10 cellular contexts compared by ENCODE assay signal in the genomic region with DNA sequence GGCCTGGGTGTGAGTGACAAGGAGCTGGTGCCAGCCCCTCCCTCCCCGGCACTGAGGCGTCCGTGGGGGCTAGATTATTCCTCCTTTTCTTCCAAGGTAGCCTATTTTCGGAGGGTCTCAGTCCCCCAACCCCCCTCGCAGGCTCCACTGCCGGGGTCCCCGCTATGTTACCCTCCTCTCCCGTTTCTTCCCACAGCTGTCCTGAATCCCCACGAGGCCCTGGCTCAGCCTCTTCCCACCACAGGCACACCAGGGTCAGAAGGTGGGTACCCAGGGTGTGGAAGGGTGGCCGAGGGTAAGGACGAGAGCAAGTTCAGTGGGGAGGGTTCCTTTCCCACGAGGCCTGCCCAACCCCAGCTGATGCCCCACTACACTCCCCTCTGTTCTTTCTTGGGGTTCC. TPM values are rescaled to one million over a fixed set of nuclear protein-coding genes. Genes with fewer than 3 reads are reported as not detected.
DNase-seq lines count a peak whose midpoint lies in the region; ATAC-seq, FAIRE-seq and TF ChIP-seq lines count a peak whose summit lies in the region.
"Had no signal": no experiment of that assay in that cellular context is flagged by ENCODE, and none has a peak within 500 bp of the region (broad histone marks: within the 10 kb centered on the region; RNA-seq: fewer than 3 reads in every experiment).

No MANE protein-coding gene starts in this region.

- H3K4me1 ChIP-seq in H9 (ENCODE audit: insufficient read depth, low read length) (no peaks in the 10 kb centered on the region; the same call in 1 of the 2 replicates), astrocyte (ENCODE audit: insufficient read depth, low read length) (peaks cover 2% of the 10 kb centered on the region), left lung (peaks cover 4 to 16% of the 10 kb centered on the region in 2 donors), spleen (peaks cover 13 to 55% (median 38%) of the 10 kb centered on the region in 6 donors)
- peaks cover 9% of the 10 kb centered on the region for H3K4me1 ChIP-seq in effector memory CD4-positive, alpha-beta T cell (ENCODE audit: control insufficient read depth, insufficient read depth, low read length, poor library complexity, severe bottlenecking)

- H2AK5ac ChIP-seq in H9 (ENCODE audit: insufficient read length, low read length) = no peak overlapping the region

- H3K18ac ChIP-seq in H9 (ENCODE audit: insufficient read length, low read depth, low read length) = no peak overlapping the region

- H4K91ac ChIP-seq in H9 (ENCODE audit: insufficient read length, low read depth, low read length) = no peak overlapping the region

- H3K27ac Mint-ChIP-seq in H9 = no peak overlapping the region
- H3K27ac Mint-ChIP-seq in astrocyte (ENCODE audit: unreplicated experiment) = no peak overlapping the region

- H2BK15ac ChIP-seq in H9 (ENCODE audit: low read depth, low read length) = no peak overlapping the region

- peaks cover 50% of the 10 kb centered on the region for H3K27me3 Mint-ChIP-seq in H9 (ENCODE audit: low read depth)
- H3K27me3 Mint-ChIP-seq in astrocyte (ENCODE audit: low read depth, unreplicated experiment) = peaks cover 17% of the 10 kb centered on the region

- H3K9me3 ChIP-seq in H9 (ENCODE audit: control insufficient read depth, low read depth, low read length) = no peaks in the 10 kb centered on the region
- H3K9me3 ChIP-seq in astrocyte (ENCODE audit: insufficient read depth, low read depth, low read length) = peaks cover 4% of the 10 kb centered on the region
- H3K9me3 ChIP-seq in left lung = no peaks in the 10 kb centered on the region
- no peaks in the 10 kb centered on the region for H3K9me3 ChIP-seq in spleen
- no peaks in the 10 kb centered on the region for H3K9me3 ChIP-seq in effector memory CD4-positive, alpha-beta T cell (ENCODE audit: control insufficient read depth, low read length)
- H3K9me3 ChIP-seq: SJSA1 had no signal

- H3K4me2 ChIP-seq in H9 (ENCODE audit: insufficient read depth, insufficient read length, low read length) (peak overlapping the region; percentile 67), astrocyte (ENCODE audit: low read length) (peak overlapping the region; percentile 85)

- H3K4ac ChIP-seq in H9 (ENCODE audit: low read depth, low read length) = no peak overlapping the region

- no peak for ATAC-seq in left lung

- no peak overlapping the region for H4K5ac ChIP-seq in H9 (ENCODE audit: insufficient read length, low read depth, low read length)

- TF ChIP-seq POLR2A in spleen (IDR thresholded peaks at IDR 0.05) = no peak

- intact Hi-C loops in left lung (cut with DNase I) (loop anchor here in 1 of 2 donors (5.0 kb wide), 1 partner anchor 39 kb away; no protein-coding TSS in a partner anchor), spleen (cut with DNase I; ENCODE audit: low total_unique reads) (loop anchor here (5.0 kb wide), 1 partner anchor 39 kb away; no protein-coding TSS in a partner anchor)

- peaks cover 0 to 1% (median 0%) of the 10 kb centered on the region in 3 experiments; a peak in 1 of 7 replicates for H3K36me3 Mint-ChIP-seq in H9 (ENCODE audit: insufficient read depth in 1 of 3, low read depth in 3 of 3)
- no peaks in the 10 kb centered on the region for H3K36me3 Mint-ChIP-seq in astrocyte (ENCODE audit: low read depth, unreplicated experiment)

- H3K56ac ChIP-seq in H9 (ENCODE audit: insufficient read length, low read depth, low read length) = no peak overlapping the region

- TF ChIP-seq CTCF in H9 (conservative IDR thresholded peaks at IDR 0.05) = no peak
- TF ChIP-seq CTCF in astrocyte (IDR thresholded peaks at IDR 0.05; ENCODE audit: insufficient read depth, low read depth, low read length) = no peak
- no peak for TF ChIP-seq CTCF in left lung (IDR thresholded peaks at IDR 0.05)
- no peak for TF ChIP-seq CTCF in spleen (IDR thresholded peaks at IDR 0.05 in 8 of 11, conservative IDR thresholded peaks at IDR 0.05 in 3 of 11)
- TF ChIP-seq CTCF in GM10266 (IDR thresholded peaks at IDR 0.05; ENCODE audit: control insufficient read depth, insufficient read depth, low read depth, missing control alignments) = no peak

- H3K4me3 ChIP-seq in astrocyte (ENCODE audit: insufficient read depth, low read depth, low read length) (peak overlapping the region; percentile 39), left lung (peak overlapping the region; percentile 40 to 49), spleen (peak overlapping the region; percentile 16 to 71 (median 44))
- H3K4me3 ChIP-seq in effector memory CD4-positive, alpha-beta T cell (ENCODE audit: insufficient read depth, low read depth, low read length, poor library complexity, severe bottlenecking) = no peak overlapping the region

- no peak for FAIRE-seq in astrocyte (lab: Jason Lieb, UNC)

- H3K27ac ChIP-seq in H9 (ENCODE audit: insufficient read length, low read depth, low read length) (no peak overlapping the region), astrocyte (ENCODE audit: low read depth, low read length) (no peak overlapping the region), left lung (peak overlapping the region; percentile 78 to 80), spleen (peak overlapping the region in 6 of 8 donors; percentile 42 to 77 (median 66))
- no peak overlapping the region for H3K27ac ChIP-seq in effector memory CD4-positive, alpha-beta T cell (ENCODE audit: insufficient read depth, low read length, poor library complexity, severe bottlenecking)
- H3K27ac ChIP-seq: SJSA1 had no signal

- no CpG with 5 or more reads among the region's 12 CpGs for WGBS in H9 (ENCODE audit: extremely low coverage, insufficient read length, low lambda C conversion rate)
- WGBS in spleen, 5 donors = 43 to 68% (median 57%) methylated on average over 12 of the region's 12 CpGs

- no peaks in the 10 kb centered on the region for H3K79me1 ChIP-seq in H9 (ENCODE audit: insufficient read depth, low read depth, low read length, poor library complexity, severe bottlenecking)

- H4K8ac ChIP-seq in H9 (replicated peaks; ENCODE audit: insufficient read length, low read depth, low read length) = no peak overlapping the region

- H4K20me1 ChIP-seq in H9 (ENCODE audit: control insufficient read depth, insufficient read depth, insufficient read length) = no peaks in the 10 kb centered on the region
- no peaks in the 10 kb centered on the region for H4K20me1 ChIP-seq in astrocyte (ENCODE audit: insufficient read depth, low read length)

- no peak overlapping the region for H2BK120ac ChIP-seq in H9 (ENCODE audit: low read depth, low read length, poor library complexity, severe bottlenecking)

- H2AFZ ChIP-seq in H9 (ENCODE audit: low read length) (no peak overlapping the region), astrocyte (ENCODE audit: low read depth, low read length) (peak overlapping the region; percentile 92)

- DNase-seq in H9 = no peak
- no peak for DNase-seq in astrocyte (ENCODE audit: low read depth)
- no peak for DNase-seq in left lung
- no peak for DNase-seq in spleen
- no peak for DNase-seq in effector memory CD4-positive, alpha-beta T cell
- no peak for DNase-seq in NCI-H82 treated with DMSO at 0.1 percent for 48 hours (lab: John Stamatoyannopoulos, UW; ENCODE audit: unreplicated experiment)
- DNase-seq in GM10266 (ENCODE audit: extremely low spot score) = no peak
- no peak for DNase-seq in putamen (ENCODE audit: low spot score)

- H2BK12ac ChIP-seq in H9 (ENCODE audit: insufficient read length, low read depth, low read length) = no peak overlapping the region

- H3K4me1 Mint-ChIP-seq in H9 = peaks cover 18 to 25% of the 10 kb centered on the region in 2 experiments
- peaks cover 8% of the 10 kb centered on the region for H3K4me1 Mint-ChIP-seq in astrocyte (ENCODE audit: low read depth, unreplicated experiment)

- H3K9ac ChIP-seq in H9 (ENCODE audit: extremely low read depth, insufficient read length, low read length) = no peak overlapping the region
- H3K9ac ChIP-seq in astrocyte (ENCODE audit: low read length) = peak overlapping the region; percentile 48

- H3K23ac ChIP-seq in H9 (ENCODE audit: insufficient read length, low read depth, low read length) = no peak overlapping the region

- H3K23me2 ChIP-seq in H9 (ENCODE audit: insufficient read length, low read depth, low read length, poor library complexity, severe bottlenecking) = peaks cover 6% of the 10 kb centered on the region

- no peak overlapping the region for H3K14ac ChIP-seq in H9 (ENCODE audit: insufficient read depth, low read length)

- no peaks in the 10 kb centered on the region for H3K79me2 ChIP-seq in H9 (ENCODE audit: insufficient read depth, low read length)
- H3K79me2 ChIP-seq in astrocyte (ENCODE audit: insufficient read depth, low read length) = no peaks in the 10 kb centered on the region

- H3K4me3 Mint-ChIP-seq in H9 (peak overlapping the region; percentile 37 to 74), astrocyte (ENCODE audit: unreplicated experiment) (no peak overlapping the region)

- no peak overlapping the region for H3T11ph ChIP-seq in H9 (ENCODE audit: low read length)

- H3K36me3 ChIP-seq in astrocyte (ENCODE audit: insufficient read depth, low read length) (no peaks in the 10 kb centered on the region), left lung (no peaks in the 10 kb centered on the region), spleen (no peaks in the 10 kb centered on the region)
- no peaks in the 10 kb centered on the region for H3K36me3 ChIP-seq in effector memory CD4-positive, alpha-beta T cell (ENCODE audit: control insufficient read depth, insufficient read depth, low read length)
- H3K36me3 ChIP-seq: SJSA1 had no signal

- H3K9me3 Mint-ChIP-seq in H9 (no peaks in the 10 kb centered on the region), astrocyte (ENCODE audit: unreplicated experiment) (no peaks in the 10 kb centered on the region)

- H2BK20ac ChIP-seq in H9 (ENCODE audit: low read depth, low read length, poor library complexity, severe bottlenecking) = no peak overlapping the region

- H3K27me3 ChIP-seq in H9 (ENCODE audit: insufficient read depth, low read length) = peaks cover 23% of the 10 kb centered on the region
- peaks cover 19% of the 10 kb centered on the region for H3K27me3 ChIP-seq in astrocyte (ENCODE audit: insufficient read depth, low read length)
- H3K27me3 ChIP-seq in left lung = peaks cover 20 to 57% of the 10 kb centered on the region in 2 donors
- peaks cover 0 to 59% (median 22%) of the 10 kb centered on the region in 7 donors for H3K27me3 ChIP-seq in spleen (replicated peaks in 1 of 7)
- peaks cover 36% of the 10 kb centered on the region for H3K27me3 ChIP-seq in effector memory CD4-positive, alpha-beta T cell (replicated peaks; ENCODE audit: control insufficient read depth, insufficient read depth, low read length, poor library complexity, severe bottlenecking)

- no peak overlapping the region for H2BK5ac ChIP-seq in H9 (ENCODE audit: insufficient read length, low read length)

RNA-seq across cellular contexts. Expression of a gene that starts 0.6 kb away (rescaled TPM):
- 10.9 and 11.7 TPM in 2 replicates for total RNA-seq in H9 (2021)
- total RNA-seq in astrocyte = 6.1 and 6.8 TPM in 2 replicates
- total RNA-seq in left lung = 10 to 100 TPM; 76.1 to 95.4 TPM
- 10 to 100 TPM in 6 of 7 donors, 1 to 10 TPM in 1; 9.7 to 34.3 (median 27.0) TPM for total RNA-seq in spleen
- polyA plus RNA-seq in spleen = 10 to 100 TPM; 21.5 to 51.7 (median 36.0) TPM
- total RNA-seq: SJSA1 had no signal

RNA-seq across cellular contexts. Expression of a gene that starts 11.6 kb away (rescaled TPM):
- total RNA-seq in H9 (2021) (111 and 113 TPM in 2 replicates), astrocyte (49.5 and 53.2 TPM in 2 replicates), left lung (10 to 100 TPM; 54.8 to 55.3 TPM), spleen (10 to 100 TPM; 29.6 to 41.1 (median 34.5) TPM)
- polyA plus RNA-seq in spleen = 10 to 100 TPM; 31.0 to 47.7 (median 41.4) TPM

RNA-seq across cellular contexts. Expression of a gene that starts 16.8 kb away (rescaled TPM):
- 17.9 and 18.6 TPM in 2 replicates for total RNA-seq in H9 (2021)
- 15.2 and 16.9 TPM in 2 replicates for total RNA-seq in astrocyte
- total RNA-seq in left lung = 10 to 100 TPM; 31.5 to 43.2 TPM
- 100 to 1,000 TPM in 1 of 7 donors, 10 to 100 TPM in 6; 62.3 to 104 (median 75.5) TPM for total RNA-seq in spleen
- 10 to 100 TPM; 24.1 to 27.9 (median 27.1) TPM for polyA plus RNA-seq in spleen

RNA-seq across cellular contexts. Expression of a gene that starts 18.8 kb away (rescaled TPM):
- total RNA-seq in H9 (2021) (1.9 and 2.6 TPM in 2 replicates), astrocyte (22.8 and 34.8 TPM in 2 replicates), left lung (under 1 TPM in 1 of 2 donors, not detected in 1; 0.21 TPM), spleen (under 1 TPM in 3 of 7 donors, not detected in 4; 0.10 to 0.52 (median 0.41) TPM)
- polyA plus RNA-seq in spleen = under 1 TPM in 2 of 3 donors, not detected in 1; 0.04 to 0.06 TPM
- total RNA-seq: LHCN-M2, SJSA1 had no signal

RNA-seq across cellular contexts. Expression of a gene that starts 36.9 kb away (rescaled TPM):
- total RNA-seq in H9 (2021) (74.2 and 76.9 TPM in 2 replicates), astrocyte (31.8 and 34.3 TPM in 2 replicates), left lung (10 to 100 TPM; 59.1 to 83.1 TPM), spleen (10 to 100 TPM; 30.0 to 62.0 (median 39.0) TPM)
- polyA plus RNA-seq in spleen = 100 to 1,000 TPM in 1 of 3 donors, 10 to 100 TPM in 2; 65.6 to 126 (median 97.1) TPM

Comparison
In these comparisons a context has a peak if more than half of its experiments do, and no peak if none do; other contexts are left out.
1. H3K27ac ChIP-seq: peak in left lung (2 of 2) and spleen (6 of 8); none in H9 (single experiment), astrocyte (single experiment) and effector memory CD4-positive, alpha-beta T cell (single experiment).